ENCODE assay signal across 34 cellular contexts in the genomic region with DNA sequence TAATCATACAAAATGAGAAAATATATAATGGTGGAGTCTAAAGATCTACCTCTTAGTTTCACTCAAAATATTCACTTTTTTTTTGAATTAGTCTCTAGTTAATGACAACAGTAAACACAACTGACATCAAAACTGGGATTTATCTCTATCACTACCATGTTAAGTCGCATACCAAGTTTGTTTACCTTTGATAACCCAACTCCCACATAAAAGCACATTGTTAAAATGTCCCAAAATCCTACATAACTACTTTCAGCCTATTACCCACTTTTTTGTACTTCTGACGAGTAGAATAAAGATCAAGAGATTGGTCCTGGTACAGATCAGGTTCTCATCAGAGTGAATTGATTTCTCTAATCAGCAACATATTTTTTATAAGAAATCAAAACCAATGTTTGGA.
DNase-seq lines count a peak whose midpoint lies in the region; ATAC-seq, FAIRE-seq and TF ChIP-seq lines count a peak whose summit lies in the region.
"Had no signal": no experiment of that assay in that cellular context is flagged by ENCODE, and none has a peak within 500 bp of the region (broad histone marks: within the 10 kb centered on the region; RNA-seq: fewer than 3 reads in every experiment).

No MANE protein-coding gene starts in this region.

- TF ChIP-seq POLR2A in HepG2 (IDR thresholded peaks at IDR 0.05; ENCODE audit: insufficient read depth in 1 of 2, low read depth in 2 of 2, low read length in 2 of 2) (no peak), right lobe of liver (IDR thresholded peaks at IDR 0.05) (no peak)

- no peak for FAIRE-seq in HepG2 (lab: Jason Lieb, UNC)
- FAIRE-seq: A204.1, A549, D721Med had no signal

- TF ChIP-seq EP300 in HepG2 (IDR thresholded peaks at IDR 0.05; ENCODE audit: low read depth in 2 of 2, low read length in 2 of 2), result no peak
- TF ChIP-seq EP300 in HepG2 (CRISPR knock-in tag; IDR thresholded peaks at IDR 0.05; ENCODE audit: borderline replicate concordance), result no peak

- H2AFZ ChIP-seq in HepG2 (ENCODE audit: low read length) (no peak overlapping the region), ACC112 (ENCODE audit: low read length, unreplicated experiment) (peak overlapping the region; percentile 55)

- no peaks in the 10 kb centered on the region for H3K36me3 Mint-ChIP-seq in endodermal cell (ENCODE audit: low read depth)
- H3K36me3 Mint-ChIP-seq: CD14-positive monocyte; CD4-positive, alpha-beta memory T cell; CD4-positive, CD25-positive, alpha-beta regulatory T cell; CD8-positive, alpha-beta T cell had no signal

- H3K9me3 Mint-ChIP-seq in endodermal cell, result no peaks in the 10 kb centered on the region

- DNase-seq in HepG2 (ENCODE audit: low spot score), result peak; percentile 42
- DNase-seq in right lobe of liver, result no peak
- DNase-seq in endodermal cell, result no peak
- DNase-seq in ACHN, result no peak
- DNase-seq: 8988T; AML-193; BE2C; C1 segment of cervical spinal cord; Caco-2; Calu3; CD4-positive, alpha-beta memory T cell; CD4-positive, alpha-beta T cell; CD4-positive, CD25-positive, alpha-beta regulatory T cell; CD8-positive, alpha-beta memory T cell; CD8-positive, alpha-beta T cell; COR-L47; DMS 273 treated with DMSO at 0.1 percent for 48 hours; DMS153; DMS53; DMS79; DMS79 treated with DMSO at 0.1 percent for 48 hours; DND-41; EL had no signal

- BruUV-seq in HepG2 (replicated peaks; lab: Mats Ljungman, UMichigan), result no TSS peak

- intact Hi-C loops in HepG2 (cut with micrococcal nuclease; ENCODE audit: unreplicated experiment) (no loop called here), right lobe of liver (cut with DNase I) (no loop called here)

- no peaks in the 10 kb centered on the region for H3K36me3 ChIP-seq in HepG2 (replicated peaks in 1 of 2; ENCODE audit: control insufficient read depth in 1 of 2, insufficient read depth in 2 of 2, low read length in 2 of 2)
- no peaks in the 10 kb centered on the region for H3K36me3 ChIP-seq in right lobe of liver
- H3K36me3 ChIP-seq in ACC112 (ENCODE audit: insufficient read depth, low read length), result no peaks in the 10 kb centered on the region
- no peaks in the 10 kb centered on the region for H3K36me3 ChIP-seq in endodermal cell (ENCODE audit: control insufficient read depth, insufficient read depth, low read length)
- H3K36me3 ChIP-seq: BE2C; BLaER1; BLaER1 treated with 17β-estradiol and CSF1 and Interleukin-3, amounts not matched to agents 10 nM and 100 nM had no signal

- H3K9me3 ChIP-seq in HepG2 (ENCODE audit: low read length) (no peaks in the 10 kb centered on the region), right lobe of liver (no peaks in the 10 kb centered on the region), endodermal cell (ENCODE audit: control insufficient read depth, low read length) (peaks cover 13% of the 10 kb centered on the region)
- H3K9me3 ChIP-seq: A549; BE2C; BLaER1; BLaER1 treated with 17β-estradiol and CSF1 and Interleukin-3, amounts not matched to agents 10 nM and 100 nM; Caco-2 had no signal

- no peak overlapping the region for H3K4me2 ChIP-seq in HepG2 (ENCODE audit: low read depth, low read length)
- H3K4me2 ChIP-seq: A549; BLaER1; BLaER1 treated with 17β-estradiol and CSF1 and Interleukin-3, amounts not matched to agents 10 nM and 100 nM had no signal

- H3K4me3 ChIP-seq in HepG2 (replicated peaks in 1 of 3; ENCODE audit: insufficient read depth in 1 of 3, low read depth in 2 of 3, low read length in 3 of 3) (no peak overlapping the region), right lobe of liver (no peak overlapping the region), ACC112 (ENCODE audit: low read depth, low read length) (no peak overlapping the region), endodermal cell (ENCODE audit: low read length) (peak overlapping the region; percentile 38)
- H3K4me3 ChIP-seq: A549; BLaER1; BLaER1 treated with 17β-estradiol and CSF1 and Interleukin-3, amounts not matched to agents 10 nM and 100 nM had no signal

- H3K9ac ChIP-seq in HepG2 (ENCODE audit: insufficient read depth, low read depth, low read length), result no peak overlapping the region
- no peak overlapping the region for H3K9ac ChIP-seq in endodermal cell (ENCODE audit: extremely low read depth, low read length, poor library complexity, severe bottlenecking)
- H3K9ac ChIP-seq: BLaER1; BLaER1 treated with 17β-estradiol and CSF1 and Interleukin-3, amounts not matched to agents 10 nM and 100 nM had no signal

- no peaks in the 10 kb centered on the region for H3K27me3 Mint-ChIP-seq in endodermal cell (ENCODE audit: insufficient read depth)
- H3K27me3 Mint-ChIP-seq: B cell; CD4-positive, alpha-beta memory T cell; CD4-positive, alpha-beta T cell; CD4-positive, CD25-positive, alpha-beta regulatory T cell; CD8-positive, alpha-beta memory T cell had no signal

- TF ChIP-seq RAD21 in HepG2 (CRISPR knock-in tag; IDR thresholded peaks at IDR 0.05), result no peak

- H3K4me1 ChIP-seq in HepG2 (ENCODE audit: insufficient read depth, low read length) (peaks cover 25% of the 10 kb centered on the region), right lobe of liver (no peaks in the 10 kb centered on the region), ACC112 (ENCODE audit: control insufficient read depth, insufficient read depth, low read length, unreplicated experiment) (no peaks in the 10 kb centered on the region), endodermal cell (ENCODE audit: control insufficient read depth, insufficient read depth, low read length) (peaks cover 5% of the 10 kb centered on the region)
- H3K4me1 ChIP-seq: A549; BE2C; BLaER1; BLaER1 treated with 17β-estradiol and CSF1 and Interleukin-3, amounts not matched to agents 10 nM and 100 nM had no signal

- POLR2A ChIA-PET in HepG2 (lab: Yijun Ruan, JAX), result no interaction called here

- in situ Hi-C loops in HepG2 (cut with HindIII; ENCODE audit: extremely low pct_ligation_motif_present, low pct_unique_long_range_greater_than_20kb), result no loop called here
- in situ Hi-C loops in ACHN (cut with HindIII; ENCODE audit: low pct_ligation_motif_present, low pct_unique_long_range_greater_than_20kb, low sequenced_read_pairs), result no loop called here

- ATAC-seq in HepG2 (no peak), right lobe of liver (no peak), GM21717 (IDR thresholded peaks at IDR 0.05; ENCODE audit: unreplicated experiment) (no peak)
- ATAC-seq: A549; CD8-positive, alpha-beta T cell had no signal

- peak overlapping the region; percentile 36 for H3K27ac Mint-ChIP-seq in endodermal cell
- H3K27ac Mint-ChIP-seq: B cell; CD14-positive monocyte; CD4-positive, alpha-beta memory T cell; CD4-positive, alpha-beta T cell; CD4-positive, CD25-positive, alpha-beta regulatory T cell; CD8-positive, alpha-beta memory T cell; CD8-positive, alpha-beta T cell had no signal

- TF ChIP-seq CTCF in HepG2 (CRISPR knock-in tag; IDR thresholded peaks at IDR 0.05) (no peak), right lobe of liver (IDR thresholded peaks at IDR 0.05) (no peak), endodermal cell (conservative IDR thresholded peaks at IDR 0.05) (no peak)

- 0% methylated on average over 2 of the region's 2 CpGs for WGBS in HepG2 (ENCODE audit: low lambda C conversion rate)
- 24% methylated on average over 2 of the region's 2 CpGs for WGBS in right lobe of liver (ENCODE audit: insufficient coverage, low coverage, low lambda C conversion rate, missing lambda C conversion rate)
- 70 to 100% methylated on average over 1 to 2 of the region's 2 CpGs for WGBS in endodermal cell (ENCODE audit: insufficient coverage in 1 of 2, insufficient read length in 1 of 2), 2 experiments

- H4K20me1 ChIP-seq in HepG2 (ENCODE audit: insufficient read depth, low read length), result no peaks in the 10 kb centered on the region
- H4K20me1 ChIP-seq: BLaER1; BLaER1 treated with 17β-estradiol and CSF1 and Interleukin-3, amounts not matched to agents 10 nM and 100 nM had no signal

- CTCF ChIA-PET in HepG2 (lab: Yijun Ruan, JAX; ENCODE audit: low intra/inter-chr PET ratio, low total read pairs), result no interaction called here

- peaks cover 11% of the 10 kb centered on the region for H3K4me1 Mint-ChIP-seq in endodermal cell
- H3K4me1 Mint-ChIP-seq: B cell; CD14-positive monocyte; CD4-positive, alpha-beta memory T cell; CD4-positive, CD25-positive, alpha-beta regulatory T cell; CD8-positive, alpha-beta memory T cell had no signal

- no peak overlapping the region for H3K27ac ChIP-seq in HepG2 (ENCODE audit: extremely low read length, insufficient read depth, low read length)
- no peak overlapping the region for H3K27ac ChIP-seq in right lobe of liver
- H3K27ac ChIP-seq in ACC112 (ENCODE audit: low read depth, low read length), result no peak overlapping the region
- no peak overlapping the region for H3K27ac ChIP-seq in endodermal cell (ENCODE audit: low read depth, low read length)
- H3K27ac ChIP-seq: 22Rv1; A549; BLaER1; BLaER1 treated with 17β-estradiol and CSF1 and Interleukin-3, amounts not matched to agents 10 nM and 100 nM; C4-2B had no signal

- H3K79me2 ChIP-seq in HepG2 (ENCODE audit: insufficient read depth, low read length) (no peaks in the 10 kb centered on the region), ACC112 (ENCODE audit: control insufficient read depth, insufficient read depth, low read length, unreplicated experiment) (no peaks in the 10 kb centered on the region)

- no peak overlapping the region for H3K4me3 Mint-ChIP-seq in endodermal cell
- H3K4me3 Mint-ChIP-seq: B cell; CD14-positive monocyte; CD4-positive, alpha-beta memory T cell; CD4-positive, alpha-beta T cell; CD4-positive, CD25-positive, alpha-beta regulatory T cell; CD8-positive, alpha-beta memory T cell; CD8-positive, alpha-beta T cell had no signal

- H3K27me3 ChIP-seq in HepG2 (ENCODE audit: control insufficient read depth in 1 of 2, insufficient read depth in 2 of 2, low read length in 2 of 2), result 0 out of 5 replicates have a peak, but pooled peaks cover 0 to 3% of the 10 kb centered on the region in 2 experiments
- H3K27me3 ChIP-seq in right lobe of liver, result no peaks in the 10 kb centered on the region
- no peaks in the 10 kb centered on the region for H3K27me3 ChIP-seq in ACC112 (ENCODE audit: insufficient read depth, low read length)
- no peaks in the 10 kb centered on the region for H3K27me3 ChIP-seq in endodermal cell (ENCODE audit: control insufficient read depth, insufficient read depth, low read length, poor library complexity, severe bottlenecking)
- H3K27me3 ChIP-seq: BE2C; BLaER1; BLaER1 treated with 17β-estradiol and CSF1 and Interleukin-3, amounts not matched to agents 10 nM and 100 nM had no signal

TF ChIP-seq in HepG2, 621 proteins besides CTCF, POLR2A, EP300 and RAD21 (continues in another document):
- no peak for TF ChIP-seq ZNF761 (CRISPR knock-in tag; conservative IDR thresholded peaks at IDR 0.05)
